15 cellular contexts compared by ENCODE assay signal in genomic region chr7:77464589-77464988, GRCh38. TPM values are rescaled to one million over a fixed set of nuclear protein-coding genes. Genes with fewer than 3 reads are reported as not detected.
DNase-seq lines count a peak whose midpoint lies in the region; ATAC-seq and TF ChIP-seq lines count a peak whose summit lies in the region.
"Had no signal": no experiment of that assay in that cellular context is flagged by ENCODE, and none has a peak within 500 bp of the region (broad histone marks: within the 10 kb centered on the region; RNA-seq: fewer than 3 reads in every experiment).

No MANE protein-coding gene starts in this region.

- H3K18ac ChIP-seq in trophoblast cell (ENCODE audit: low read length) = no peak overlapping the region

- H2AK5ac ChIP-seq in trophoblast cell (ENCODE audit: low read length) = no peak overlapping the region

- no peaks in the 10 kb centered on the region for H3K36me3 Mint-ChIP-seq in activated B cell treated with CpG ODN at 0.5 μM for 24 hours (ENCODE audit: low read depth)

- no peaks in the 10 kb centered on the region for H3K79me1 ChIP-seq in trophoblast cell (ENCODE audit: low read length)

- no peak overlapping the region for H2BK5ac ChIP-seq in trophoblast cell (ENCODE audit: low read depth, low read length, poor library complexity)

- no peak overlapping the region for H3K4me2 ChIP-seq in trophoblast cell (ENCODE audit: low read length)

- DNase-seq in GM13976 (ENCODE audit: low spot score) = peak; percentile 56
- no peak for DNase-seq in activated B cell treated with CpG ODN at 0.5 μM for 24 hours
- no peak for DNase-seq in trophoblast cell
- no peak for DNase-seq in erythroblast (lab: John Stamatoyannopoulos, UW)
- no peak for DNase-seq in amygdala (lab: John Stamatoyannopoulos, UW)
- no peak for DNase-seq in medulla oblongata (ENCODE audit: extremely low spot score)
- DNase-seq: activated CD8-positive, alpha-beta memory T cell treated with anti-CD3 and anti-CD28 coated beads, Interleukin-2, amount 50 U/mL, for 48 hours; amniotic stem cell; cortex of kidney; left lung; NCI-H1694; NCI-H82; stimulated activated CD4-positive, alpha-beta T cell treated with anti-CD3 and anti-CD28 coated beads, Interleukin-2, amount 100 ng/mL, for 48 hours had no signal

- no peak for TF ChIP-seq CTCF in GM13976 (IDR thresholded peaks at IDR 0.05; ENCODE audit: borderline replicate concordance, control extremely low read depth, extremely low read depth, insufficient read depth, missing control alignments)
- TF ChIP-seq CTCF in activated B cell treated with CpG ODN at 0.5 μM for 24 hours (IDR thresholded peaks at IDR 0.05) = no peak

- no peak overlapping the region for H3K4me3 ChIP-seq in trophoblast cell (ENCODE audit: low read depth, low read length)
- H3K4me3 ChIP-seq: left lung had no signal

- peak overlapping the region; percentile 70 for H3K27ac Mint-ChIP-seq in activated B cell treated with CpG ODN at 0.5 μM for 24 hours

- H3K4me1 Mint-ChIP-seq in activated B cell treated with CpG ODN at 0.5 μM for 24 hours = peaks cover 32% of the 10 kb centered on the region

- intact Hi-C loops in activated B cell treated with CpG ODN at 0.5 μM for 24 hours (cut with micrococcal nuclease) = loop anchor here (5.0 kb wide), 1 partner anchor 37 kb away; no protein-coding TSS in a partner anchor

- TF ChIP-seq POLR2A in erythroblast (IDR thresholded peaks at IDR 0.05; ENCODE audit: low read length) = no peak

- H3K36me3 ChIP-seq in trophoblast cell (ENCODE audit: control insufficient read depth in 1 of 2, insufficient read depth in 2 of 2, low read length in 2 of 2) = no peaks in the 10 kb centered on the region
- H3K36me3 ChIP-seq: left lung had no signal

- H3K9ac ChIP-seq in trophoblast cell (ENCODE audit: low read length) = no peak overlapping the region

- H3K9me3 ChIP-seq in trophoblast cell (ENCODE audit: insufficient read depth, low read depth, low read length) = no peaks in the 10 kb centered on the region
- H3K9me3 ChIP-seq: left lung had no signal

- no peak overlapping the region for H4K8ac ChIP-seq in trophoblast cell (ENCODE audit: low read depth, low read length)

- H3K27me3 ChIP-seq in trophoblast cell (ENCODE audit: insufficient read depth, low read length) = no peaks in the 10 kb centered on the region
- H3K27me3 ChIP-seq: left lung had no signal

- no peak overlapping the region for H3K23ac ChIP-seq in trophoblast cell (ENCODE audit: low read length)

- H3K4me3 Mint-ChIP-seq in activated B cell treated with CpG ODN at 0.5 μM for 24 hours = no peak overlapping the region

- H2BK12ac ChIP-seq in trophoblast cell (ENCODE audit: low read length) = no peak overlapping the region

- CTCF ChIA-PET in activated B cell treated with CpG ODN at 0.5 μM for 24 hours (lab: Charles Lee) = no interaction called here

- WGBS in trophoblast cell (ENCODE audit: extremely low coverage, insufficient coverage, insufficient read length) = no CpG with 5 or more reads among the region's 4 CpGs

- in situ Hi-C loops in GM13976 (cut with MboI; ENCODE audit: low sequenced_read_pairs, unreplicated experiment) = no loop called here

- no peak overlapping the region for H3K27ac ChIP-seq in trophoblast cell (ENCODE audit: low read depth, low read length)

- POLR2A ChIA-PET in activated B cell treated with CpG ODN at 0.5 μM for 24 hours (lab: Charles Lee) = no interaction called here

- no peaks in the 10 kb centered on the region for H3K9me3 Mint-ChIP-seq in activated B cell treated with CpG ODN at 0.5 μM for 24 hours

- no peaks in the 10 kb centered on the region for H3K79me2 ChIP-seq in trophoblast cell (ENCODE audit: control insufficient read depth, insufficient read depth, low read length, poor library complexity)

- no peak overlapping the region for H3K14ac ChIP-seq in trophoblast cell (ENCODE audit: low read length)

- H2AFZ ChIP-seq in trophoblast cell (ENCODE audit: insufficient read depth, low read length, poor library complexity) = no peak overlapping the region

- no peak overlapping the region for H4K91ac ChIP-seq in trophoblast cell (ENCODE audit: low read depth, low read length)

- ATAC-seq in GM19463 (IDR thresholded peaks at IDR 0.05; ENCODE audit: unreplicated experiment) (peak; percentile 51), HG02973 (IDR thresholded peaks at IDR 0.05; ENCODE audit: unreplicated experiment) (peak; percentile 65), activated B cell treated with CpG ODN at 0.5 μM for 24 hours (ENCODE audit: low read depth) (no peak)
- ATAC-seq: left lung had no signal

- H3K4ac ChIP-seq in trophoblast cell (ENCODE audit: low read depth, low read length) = no peak overlapping the region

- no peaks in the 10 kb centered on the region for H3K4me1 ChIP-seq in trophoblast cell (ENCODE audit: control insufficient read depth in 1 of 2, insufficient read depth in 2 of 2, low read length in 2 of 2)

- H2BK120ac ChIP-seq in trophoblast cell (ENCODE audit: insufficient read depth, low read length, poor library complexity) = no peak overlapping the region

- no peak overlapping the region for H4K12ac ChIP-seq in trophoblast cell (ENCODE audit: low read depth, low read length)

- H3K27me3 Mint-ChIP-seq in activated B cell treated with CpG ODN at 0.5 μM for 24 hours = no peaks in the 10 kb centered on the region

RNA-seq across cellular contexts. Expression of gene GSAP, which starts 48.4 kb away (rescaled TPM):
- total RNA-seq in activated B cell treated with CpG ODN at 0.5 μM for 24 hours = 73.9 and 91.2 TPM in 2 replicates
- polyA plus RNA-seq in trophoblast cell (2013) = 0.12 and 0.21 TPM in 2 replicates
